16 cellular contexts compared by ENCODE assay signal in genomic region chr4:10082459-10083272, GRCh38. TPM values are rescaled to one million over a fixed set of nuclear protein-coding genes. Genes with fewer than 3 reads are reported as not detected.
DNase-seq lines count a peak whose midpoint lies in the region; ATAC-seq and TF ChIP-seq lines count a peak whose summit lies in the region.
"Had no signal": no experiment of that assay in that cellular context is flagged by ENCODE, and none has a peak within 500 bp of the region (broad histone marks: within the 10 kb centered on the region; RNA-seq: fewer than 3 reads in every experiment).

No MANE protein-coding gene starts in this region.

- WGBS in body of pancreas, 2 donors: 95% methylated on average over 20 of the region's 20 CpGs
- WGBS in aorta, 2 donors: 93 to 95% methylated on average over 20 of the region's 20 CpGs

- no peak for DNase-seq in stimulated activated naive CD8-positive, alpha-beta T cell treated with anti-CD3 and anti-CD28 coated beads, Interleukin-15, Interleukin-2, amounts not matched to agents 100 U/mL and 50 U/mL, for 24 hours
- DNase-seq in body of pancreas (peak in 3 of 4 donors; percentile 3 to 9 (median 4)), neural crest cell (ENCODE audit: low read depth, low spot score) (no peak), aorta (peak; percentile 35 to 69)
- DNase-seq: foreskin keratinocyte; NCI-H1694 treated with DMSO at 0.1 percent for 48 hours; NCI-H774; stimulated activated CD4-positive, alpha-beta T cell treated with anti-CD3 and anti-CD28 coated beads, Interleukin-4, amount 100 ng/mL, for 1 hour; stimulated activated naive CD4-positive, alpha-beta T cell had no signal

- H3K4me3 ChIP-seq in body of pancreas: no peak overlapping the region
- H3K4me3 ChIP-seq in aorta (ENCODE audit: low read length in 2 of 2): no peak overlapping the region
- H3K4me3 ChIP-seq: SJSA1 had no signal

- H3K36me3 Mint-ChIP-seq in stimulated activated naive CD8-positive, alpha-beta T cell treated with anti-CD3 and anti-CD28 coated beads, Interleukin-15, Interleukin-2, amounts not matched to agents 100 ng/mL and 50 ng/mL, for 24 hours (ENCODE audit: low read depth): peaks cover 82% of the 10 kb centered on the region
- H3K36me3 Mint-ChIP-seq in neural crest cell (ENCODE audit: low read depth): peaks cover 11% of the 10 kb centered on the region

- H3K9me3 Mint-ChIP-seq in stimulated activated naive CD8-positive, alpha-beta T cell treated with anti-CD3 and anti-CD28 coated beads, Interleukin-15, Interleukin-2, amounts not matched to agents 100 ng/mL and 50 ng/mL, for 24 hours: no peaks in the 10 kb centered on the region
- H3K9me3 Mint-ChIP-seq in neural crest cell: no peaks in the 10 kb centered on the region
- H3K9me3 Mint-ChIP-seq: brain had no signal

- TF ChIP-seq CTCF in body of pancreas (IDR thresholded peaks at IDR 0.05): no peak
- no peak for TF ChIP-seq CTCF in neural crest cell (conservative IDR thresholded peaks at IDR 0.05)

- no peaks in the 10 kb centered on the region for H3K4me1 ChIP-seq in body of pancreas
- no peaks in the 10 kb centered on the region for H3K4me1 ChIP-seq in aorta (ENCODE audit: control insufficient read depth in 1 of 2, insufficient read depth in 2 of 2, low read length in 2 of 2)
- H3K4me1 ChIP-seq: foreskin keratinocyte, SJSA1 had no signal

- H3K27me3 ChIP-seq in body of pancreas (no peaks in the 10 kb centered on the region), aorta (ENCODE audit: control insufficient read depth in 1 of 2, insufficient read depth in 2 of 2, low read length in 1 of 2) (no peaks in the 10 kb centered on the region)
- H3K27me3 ChIP-seq: foreskin keratinocyte, SJSA1 had no signal

- intact Hi-C loops in body of pancreas (cut with DNase I) (no loop called here), aorta (cut with DNase I) (no loop called here)

- H3K27ac Mint-ChIP-seq in stimulated activated naive CD8-positive, alpha-beta T cell treated with anti-CD3 and anti-CD28 coated beads, Interleukin-15, Interleukin-2, amounts not matched to agents 100 ng/mL and 50 ng/mL, for 24 hours: peak overlapping the region; percentile 67
- peak overlapping the region; percentile 62 for H3K27ac Mint-ChIP-seq in neural crest cell (ENCODE audit: unreplicated experiment)
- H3K27ac Mint-ChIP-seq: B cell had no signal

- no peaks in the 10 kb centered on the region for H3K9me3 ChIP-seq in body of pancreas
- H3K9me3 ChIP-seq in aorta (ENCODE audit: control insufficient read depth, low read length): no peaks in the 10 kb centered on the region
- H3K9me3 ChIP-seq: SJSA1 had no signal

- ATAC-seq in stimulated activated naive CD8-positive, alpha-beta T cell treated with anti-CD3 and anti-CD28 coated beads, Interleukin-15, Interleukin-2, amounts not matched to agents 100 U/mL and 50 U/mL, for 24 hours: no peak
- no peak for ATAC-seq in body of pancreas
- no peak for ATAC-seq in aorta (ENCODE audit: low FRiP score)
- ATAC-seq in HG02884 (IDR thresholded peaks at IDR 0.05; ENCODE audit: unreplicated experiment): no peak
- ATAC-seq in HG02610 (IDR thresholded peaks at IDR 0.05; ENCODE audit: unreplicated experiment): no peak
- no peak for ATAC-seq in HG03571 (IDR thresholded peaks at IDR 0.05; ENCODE audit: unreplicated experiment)
- ATAC-seq: foreskin keratinocyte had no signal

- no peaks in the 10 kb centered on the region for H3K4me1 Mint-ChIP-seq in stimulated activated naive CD8-positive, alpha-beta T cell treated with anti-CD3 and anti-CD28 coated beads, Interleukin-15, Interleukin-2, amounts not matched to agents 100 ng/mL and 50 ng/mL, for 24 hours (ENCODE audit: low read depth)
- no peaks in the 10 kb centered on the region for H3K4me1 Mint-ChIP-seq in neural crest cell
- H3K4me1 Mint-ChIP-seq: B cell had no signal

- peaks cover 0 to 66% of the 10 kb centered on the region in 2 donors for H3K36me3 ChIP-seq in body of pancreas (replicated peaks in 1 of 2; ENCODE audit: insufficient read depth in 1 of 2, low read depth in 2 of 2)
- H3K36me3 ChIP-seq in aorta (ENCODE audit: control insufficient read depth in 1 of 2, insufficient read depth in 2 of 2, low read length in 1 of 2): peaks cover 15 to 50% of the 10 kb centered on the region in 2 donors

- H3K27ac ChIP-seq in body of pancreas (no peak overlapping the region), aorta (ENCODE audit: low read depth in 1 of 2, low read length in 2 of 2) (no peak overlapping the region)
- H3K27ac ChIP-seq: foreskin keratinocyte, SJSA1 had no signal

- no peak overlapping the region for H3K4me3 Mint-ChIP-seq in stimulated activated naive CD8-positive, alpha-beta T cell treated with anti-CD3 and anti-CD28 coated beads, Interleukin-15, Interleukin-2, amounts not matched to agents 100 ng/mL and 50 ng/mL, for 24 hours
- H3K4me3 Mint-ChIP-seq in neural crest cell: no peak overlapping the region
- H3K4me3 Mint-ChIP-seq: B cell, brain had no signal

- H3K27me3 Mint-ChIP-seq in stimulated activated naive CD8-positive, alpha-beta T cell treated with anti-CD3 and anti-CD28 coated beads, Interleukin-15, Interleukin-2, amounts not matched to agents 100 ng/mL and 50 ng/mL, for 24 hours: no peaks in the 10 kb centered on the region
- H3K27me3 Mint-ChIP-seq in neural crest cell (ENCODE audit: low read depth): no peaks in the 10 kb centered on the region
- H3K27me3 Mint-ChIP-seq: B cell, brain had no signal

- no peak for TF ChIP-seq POLR2A in body of pancreas (IDR thresholded peaks at IDR 0.05)

RNA-seq across cellular contexts. Expression of gene WDR1, which starts 33.9 kb away (rescaled TPM):
- total RNA-seq in body of pancreas: 10 to 100 TPM; 46.1 to 51.9 TPM
- 154 and 155 TPM in 2 replicates for total RNA-seq in neural crest cell
- total RNA-seq in aorta: 100 to 1,000 TPM; 339 to 593 TPM
- polyA plus RNA-seq in aorta: 100 to 1,000 TPM; 159 to 207 TPM

Comparison
In these comparisons a context has a peak if more than half of its experiments do, and no peak if none do; other contexts are left out.
1. DNase-seq: peak in body of pancreas (3 of 4) and aorta (2 of 2); none in stimulated activated naive CD8-positive, alpha-beta T cell treated with anti-CD3 and anti-CD28 coated beads, Interleukin-15, Interleukin-2, amounts not matched to agents 100 U/mL and 50 U/mL, for 24 hours (single experiment) and neural crest cell (single experiment).